In the genomic region with DNA sequence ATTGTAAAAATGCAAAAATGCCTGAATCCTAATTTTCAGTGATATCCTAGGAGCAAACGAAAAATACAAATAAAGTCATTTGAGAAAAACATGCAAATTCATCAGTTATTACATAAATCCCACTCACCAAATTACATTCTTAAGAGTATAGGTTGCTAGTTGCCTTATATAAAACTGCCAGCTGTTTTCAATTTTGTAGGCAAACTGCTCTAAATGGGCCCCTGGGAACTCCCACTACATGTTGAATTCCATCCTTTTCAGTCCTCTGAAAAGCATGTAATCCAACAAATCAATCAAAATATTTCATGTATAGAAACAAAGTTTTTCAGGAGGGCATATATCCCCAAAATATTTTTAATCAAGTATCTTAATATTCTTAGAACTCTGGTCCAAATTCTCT, we compare ENCODE assay signal across 22 cellular contexts. TPM values are rescaled to one million over a fixed set of nuclear protein-coding genes. Genes with fewer than 3 reads are reported as not detected.
A peak's percentile ranks its signal among the peaks of the same experiment; 100 is the strongest.
DNase-seq lines count a peak whose midpoint lies in the region; ATAC-seq and TF ChIP-seq lines count a peak whose summit lies in the region.
"Had no signal": no experiment of that assay in that cellular context is flagged by ENCODE, and none has a peak within 500 bp of the region (broad histone marks: within the 10 kb centered on the region; RNA-seq: fewer than 3 reads in every experiment).

No MANE protein-coding gene starts in this region.

- H3K9me3 ChIP-seq in Panc1 (ENCODE audit: control insufficient read depth, insufficient read depth, low read depth, low read length): no peaks in the 10 kb centered on the region
- H3K9me3 ChIP-seq: SJCRH30, spleen, testis had no signal

- peak; percentile 46 for DNase-seq in AG10803 (ENCODE audit: low read depth)
- DNase-seq in GM03348 (ENCODE audit: low spot score): peak; percentile 19
- DNase-seq in Panc1 (ENCODE audit: low read depth, low spot score): no peak
- DNase-seq in fibroblast of gingiva (ENCODE audit: low read depth): peak; percentile 37
- DNase-seq in superior temporal gyrus (ENCODE audit: extremely low spot score): no peak
- no peak for DNase-seq in activated CD4-positive, alpha-beta memory T cell treated with anti-CD3 and anti-CD28 coated beads, Interleukin-2, amount 10 ng/mL, durations not matched to agents 7 days and 5 days
- DNase-seq: activated CD4-positive, alpha-beta T cell treated with anti-CD3 and anti-CD28 coated beads for 1 hour; activated CD8-positive, alpha-beta memory T cell treated with anti-CD3 and anti-CD28 coated beads, Interleukin-2, amount 50 U/mL, for 4 hours; activated effector memory CD4-positive, alpha-beta T cell treated with Interleukin-2 at 50 U/mL for 16 hours; amygdala; effector memory CD8-positive, alpha-beta T cell; kidney glomerular epithelial cell; mesenchymal stem cell; NCI-H187 treated with DMSO at 0.1 percent for 48 hours; NCI-H510A; nephron progenitor cell; SJCRH30; spleen; testis had no signal

- no peak overlapping the region for H3K4me3 Mint-ChIP-seq in activated CD4-positive, alpha-beta memory T cell treated with anti-CD3 and anti-CD28 coated beads, Interleukin-2, amount 10 ng/mL, durations not matched to agents 7 days and 5 days
- H3K4me3 Mint-ChIP-seq: effector memory CD8-positive, alpha-beta T cell had no signal

- H3K27ac Mint-ChIP-seq in activated CD4-positive, alpha-beta memory T cell treated with anti-CD3 and anti-CD28 coated beads, Interleukin-2, amount 10 ng/mL, durations not matched to agents 7 days and 5 days: no peak overlapping the region
- H3K27ac Mint-ChIP-seq: effector memory CD8-positive, alpha-beta T cell; nephron progenitor cell had no signal

- H3K9me3 Mint-ChIP-seq in activated CD4-positive, alpha-beta memory T cell treated with anti-CD3 and anti-CD28 coated beads, Interleukin-2, amount 10 ng/mL, durations not matched to agents 7 days and 5 days: no peaks in the 10 kb centered on the region
- H3K9me3 Mint-ChIP-seq: effector memory CD8-positive, alpha-beta T cell had no signal

- ATAC-seq in Panc1 (no peak), GM21528 (IDR thresholded peaks at IDR 0.05; ENCODE audit: low FRiP score, unreplicated experiment) (no peak), HG02571 (IDR thresholded peaks at IDR 0.05; ENCODE audit: unreplicated experiment) (no peak)
- ATAC-seq: effector memory CD8-positive, alpha-beta T cell; HepG2 had no signal

- H3K4me3 ChIP-seq in AG10803 (ENCODE audit: low read length) (no peak overlapping the region), Panc1 (ENCODE audit: low read depth in 2 of 2, low read length in 2 of 2) (no peak overlapping the region; a peak in 1 of 4 replicates)
- H3K4me3 ChIP-seq: SJCRH30, spleen, testis had no signal

- peaks cover 4% of the 10 kb centered on the region for H3K27me3 Mint-ChIP-seq in activated CD4-positive, alpha-beta memory T cell treated with anti-CD3 and anti-CD28 coated beads, Interleukin-2, amount 10 ng/mL, durations not matched to agents 7 days and 5 days
- H3K27me3 Mint-ChIP-seq: effector memory CD8-positive, alpha-beta T cell had no signal

- no peaks in the 10 kb centered on the region for H3K36me3 ChIP-seq in Panc1 (ENCODE audit: control insufficient read depth, insufficient read depth, low read length)
- H3K36me3 ChIP-seq: SJCRH30, spleen had no signal

- H3K27me3 ChIP-seq in Panc1 (ENCODE audit: control insufficient read depth, insufficient read depth, low read length): no peaks in the 10 kb centered on the region
- H3K27me3 ChIP-seq: SJCRH30, spleen, testis had no signal

- peaks cover 17% of the 10 kb centered on the region for H3K4me1 Mint-ChIP-seq in activated CD4-positive, alpha-beta memory T cell treated with anti-CD3 and anti-CD28 coated beads, Interleukin-2, amount 10 ng/mL, durations not matched to agents 7 days and 5 days

- in situ Hi-C loops in Panc1 (cut with HindIII; ENCODE audit: low pct_unique_long_range_greater_than_20kb, low sequenced_read_pairs): no loop called here

- no TSS peak for BruUV-seq in Panc1 (replicated peaks; lab: Mats Ljungman, UMichigan)

- peaks cover 34% of the 10 kb centered on the region for H3K4me1 ChIP-seq in Panc1 (ENCODE audit: control insufficient read depth, insufficient read depth, low read length)

- POLR2A ChIA-PET in Panc1 (lab: Charles Lee): no interaction called here
- POLR2A ChIA-PET in activated CD4-positive, alpha-beta memory T cell treated with anti-CD3 and anti-CD28 coated beads, Interleukin-2, amount 10 ng/mL, durations not matched to agents 7 days and 5 days (lab: Charles Lee): no interaction called here

- TF ChIP-seq CTCF in AG10803 (conservative IDR thresholded peaks at IDR 0.05; ENCODE audit: low read length): no peak
- no peak for TF ChIP-seq CTCF in Panc1 (IDR thresholded peaks at IDR 0.05)

- peaks cover 2% of the 10 kb centered on the region for H3K36me3 Mint-ChIP-seq in activated CD4-positive, alpha-beta memory T cell treated with anti-CD3 and anti-CD28 coated beads, Interleukin-2, amount 10 ng/mL, durations not matched to agents 7 days and 5 days (ENCODE audit: low read depth)

- H3K27ac ChIP-seq in Panc1 (ENCODE audit: low read length): peak overlapping the region; percentile 98
- H3K27ac ChIP-seq: SJCRH30, spleen had no signal

- CTCF ChIA-PET in Panc1 (lab: Charles Lee): no interaction called here
- CTCF ChIA-PET in activated CD4-positive, alpha-beta memory T cell treated with anti-CD3 and anti-CD28 coated beads, Interleukin-2, amount 10 ng/mL, durations not matched to agents 7 days and 5 days (lab: Charles Lee): no interaction called here

- intact Hi-C loops in Panc1 (cut with micrococcal nuclease; ENCODE audit: unreplicated experiment): loop anchor here (5.0 to 10.0 kb wide), 4 partner anchors 54 to 251 kb away; partner anchors contain the start of gene REEP3

RNA-seq across cellular contexts. Expression of gene JMJD1C, which starts 2.1 kb away (rescaled TPM):
- 88.3 TPM for total RNA-seq in Panc1 (2021; ENCODE audit: unreplicated experiment)
- 28.9 TPM for polyA plus RNA-seq in Panc1 (2012; ENCODE audit: insufficient read length)
- 10 to 100 TPM; 65.6 to 66.8 TPM for total RNA-seq in activated CD4-positive, alpha-beta memory T cell treated with anti-CD3 and anti-CD28 coated beads, Interleukin-2, amount 10 ng/mL, durations not matched to agents 7 days and 5 days

RNA-seq across cellular contexts. Expression of gene REEP3, which starts 53.4 kb away (rescaled TPM):
- total RNA-seq in Panc1 (2021; ENCODE audit: unreplicated experiment): 135 TPM
- polyA plus RNA-seq in Panc1 (2012; ENCODE audit: insufficient read length): 42.3 TPM
- 10 to 100 TPM; 22.8 to 26.9 TPM for total RNA-seq in activated CD4-positive, alpha-beta memory T cell treated with anti-CD3 and anti-CD28 coated beads, Interleukin-2, amount 10 ng/mL, durations not matched to agents 7 days and 5 days

Comparison
In these comparisons a context has a peak if more than half of its experiments do, and no peak if none do; other contexts are left out.
1. DNase-seq: peak in AG10803 (single experiment), GM03348 (single experiment) and fibroblast of gingiva (single experiment); none in Panc1 (single experiment), superior temporal gyrus (single experiment) and activated CD4-positive, alpha-beta memory T cell treated with anti-CD3 and anti-CD28 coated beads, Interleukin-2, amount 10 ng/mL, durations not matched to agents 7 days and 5 days (single experiment).